ENCODE assay signal across 1 cellular context in the genomic region with DNA sequence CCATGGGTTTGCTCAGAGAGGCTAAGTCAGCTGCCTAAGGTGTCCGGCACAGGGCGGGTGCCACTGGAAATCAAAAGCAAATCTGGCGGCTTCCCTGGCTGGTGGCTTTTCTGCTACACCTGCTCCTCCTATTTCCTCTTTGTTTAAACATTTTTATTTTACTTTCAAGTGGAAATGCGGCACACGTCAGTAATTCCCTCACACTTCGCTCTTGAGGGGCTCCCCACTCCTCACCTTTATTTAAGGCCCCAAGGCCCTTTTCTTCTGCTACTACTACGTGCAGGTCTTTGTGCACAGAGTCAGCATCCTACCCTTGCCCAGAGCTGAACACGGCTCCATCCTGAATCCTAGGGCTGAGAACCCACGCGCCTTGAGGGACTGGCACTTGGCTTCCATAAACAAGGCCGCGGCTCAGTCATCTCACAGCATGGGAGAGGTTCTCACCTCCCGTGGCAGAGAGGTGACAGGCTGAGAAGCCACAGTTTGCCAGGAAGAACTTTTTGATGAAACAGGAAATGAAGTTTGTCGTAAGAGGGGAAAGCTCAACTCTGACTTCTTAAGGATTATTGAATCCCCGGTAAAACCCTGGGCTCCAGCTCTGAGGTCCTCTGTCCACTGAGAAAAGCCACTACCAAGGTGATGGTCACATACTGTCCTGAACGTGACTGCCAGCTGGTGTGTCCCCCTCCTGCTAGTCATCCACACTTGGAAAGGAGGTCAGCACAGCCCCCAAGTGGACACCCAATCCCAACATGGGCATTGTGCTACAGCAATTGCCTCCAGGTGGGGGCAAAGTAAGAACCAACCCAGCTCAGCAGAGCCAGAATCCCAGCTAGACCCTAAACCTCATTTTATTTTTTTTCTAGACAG.
TF ChIP-seq lines count a peak whose summit lies in the region.

No MANE protein-coding gene starts in this region.

TF ChIP-seq in GM12891, 5 proteins besides CTCF, POLR2A, EP300 and RAD21:
- TF ChIP-seq POU2F2 (IDR thresholded peaks at IDR 0.05; ENCODE audit: low read depth, low read length) (no peak), TAF1 (IDR thresholded peaks at IDR 0.05; ENCODE audit: low read depth, low read length) (no peak)
